In genomic region chr16:66650707-66651473, GRCh38 we compare ENCODE assay signal across 8 cellular contexts. TPM values are rescaled to one million over a fixed set of nuclear protein-coding genes. Genes with fewer than 3 reads are reported as not detected.
DNase-seq lines count a peak whose midpoint lies in the region; ATAC-seq and TF ChIP-seq lines count a peak whose summit lies in the region.

No MANE protein-coding gene starts in this region.

- DNase-seq in Ammon's horn (ENCODE audit: low spot score), result peak; percentile 95
- peak; percentile 55 for DNase-seq in NCI-H774 (lab: John Stamatoyannopoulos, UW)
- DNase-seq in activated CD4-positive, alpha-beta memory T cell treated with anti-CD3 and anti-CD28 coated beads, Interleukin-2, amount 10 ng/mL, durations not matched to agents 7 days and 5 days, result peak; percentile 82
- DNase-seq in effector CD4-positive, alpha-beta T cell, result peak; percentile 70
- DNase-seq in lower lobe of right lung, result peak; percentile 68
- peak; percentile 64 to 85 (median 70) for DNase-seq in stimulated activated CD4-positive, alpha-beta T cell treated with anti-CD3 and anti-CD28 coated beads, TNF-alpha, amount 100 ng/mL, for 48 hours (ENCODE audit: low read depth in 3 of 3)

- H3K27me3 ChIP-seq in lower lobe of right lung (ENCODE audit: low read depth), result no peaks in the 10 kb centered on the region

- no peaks in the 10 kb centered on the region for H3K36me3 ChIP-seq in lower lobe of right lung

- H3K9me3 ChIP-seq in lower lobe of right lung, result no peaks in the 10 kb centered on the region

- peaks cover 6% of the 10 kb centered on the region for H3K27me3 Mint-ChIP-seq in activated CD4-positive, alpha-beta memory T cell treated with anti-CD3 and anti-CD28 coated beads, Interleukin-2, amount 10 ng/mL, durations not matched to agents 7 days and 5 days

- peak; percentile 92 for TF ChIP-seq CTCF in lower lobe of right lung (IDR thresholded peaks at IDR 0.05)

- peaks cover 27% of the 10 kb centered on the region for H3K4me1 ChIP-seq in lower lobe of right lung

- CTCF ChIA-PET in activated CD4-positive, alpha-beta memory T cell treated with anti-CD3 and anti-CD28 coated beads, Interleukin-2, amount 10 ng/mL, durations not matched to agents 7 days and 5 days (lab: Charles Lee), result interaction anchor here (0.7 to 4.3 kb wide), 36 partner anchors 8 to 310 kb away, joined by 3 to 37 read pairs (median 4); partner anchors contain the start of genes DYNC1LI2, NAE1 and PDP2

- H3K9me3 Mint-ChIP-seq in activated CD4-positive, alpha-beta memory T cell treated with anti-CD3 and anti-CD28 coated beads, Interleukin-2, amount 10 ng/mL, durations not matched to agents 7 days and 5 days, result no peaks in the 10 kb centered on the region

- intact Hi-C loops in lower lobe of right lung (cut with DNase I), result no loop called here

- POLR2A ChIA-PET in activated CD4-positive, alpha-beta memory T cell treated with anti-CD3 and anti-CD28 coated beads, Interleukin-2, amount 10 ng/mL, durations not matched to agents 7 days and 5 days (lab: Charles Lee), result interaction anchor here (0.7 to 1.4 kb wide), 6 partner anchors 26 to 101 kb away, joined by 3 to 4 read pairs (median 3); partner anchors contain the start of genes CKLF and DYNC1LI2

- no peaks in the 10 kb centered on the region for H3K36me3 Mint-ChIP-seq in activated CD4-positive, alpha-beta memory T cell treated with anti-CD3 and anti-CD28 coated beads, Interleukin-2, amount 10 ng/mL, durations not matched to agents 7 days and 5 days (ENCODE audit: low read depth)

- H3K27ac ChIP-seq in lower lobe of right lung, result no peak overlapping the region

- ATAC-seq in GM19328 (IDR thresholded peaks at IDR 0.05; ENCODE audit: unreplicated experiment), result peak; percentile 81
- ATAC-seq in HG03571 (IDR thresholded peaks at IDR 0.05; ENCODE audit: unreplicated experiment), result peak; percentile 80
- peak; percentile 93 for ATAC-seq in lower lobe of right lung

- H3K4me3 Mint-ChIP-seq in activated CD4-positive, alpha-beta memory T cell treated with anti-CD3 and anti-CD28 coated beads, Interleukin-2, amount 10 ng/mL, durations not matched to agents 7 days and 5 days, result peak overlapping the region; percentile 38

- H3K27ac Mint-ChIP-seq in activated CD4-positive, alpha-beta memory T cell treated with anti-CD3 and anti-CD28 coated beads, Interleukin-2, amount 10 ng/mL, durations not matched to agents 7 days and 5 days, result no peak overlapping the region

- H3K4me3 ChIP-seq in lower lobe of right lung, result no peak overlapping the region

- peaks cover 16% of the 10 kb centered on the region for H3K4me1 Mint-ChIP-seq in activated CD4-positive, alpha-beta memory T cell treated with anti-CD3 and anti-CD28 coated beads, Interleukin-2, amount 10 ng/mL, durations not matched to agents 7 days and 5 days

RNA-seq across cellular contexts. Expression of gene CMTM4, which starts 45.7 kb away (rescaled TPM):
- under 1 TPM; 0.53 to 0.58 TPM for total RNA-seq in activated CD4-positive, alpha-beta memory T cell treated with anti-CD3 and anti-CD28 coated beads, Interleukin-2, amount 10 ng/mL, durations not matched to agents 7 days and 5 days
- total RNA-seq in lower lobe of right lung, result 52.5 TPM

RNA-seq across cellular contexts. Expression of gene CMTM3, which starts 46.4 kb away (rescaled TPM):
- total RNA-seq in activated CD4-positive, alpha-beta memory T cell treated with anti-CD3 and anti-CD28 coated beads, Interleukin-2, amount 10 ng/mL, durations not matched to agents 7 days and 5 days, result 100 to 1,000 TPM; 111 TPM
- total RNA-seq in lower lobe of right lung, result 35.8 TPM

Comparison
In these comparisons a context has a peak if more than half of its experiments do, and no peak if none do; other contexts are left out.
1. RNA of gene CMTM4, which starts 45.7 kb away (total RNA-seq): 52.5 TPM in lower lobe of right lung (single experiment); 0.53 to 0.58 TPM in activated CD4-positive, alpha-beta memory T cell treated with anti-CD3 and anti-CD28 coated beads, Interleukin-2, amount 10 ng/mL, durations not matched to agents 7 days and 5 days; every median in the first group is over 10 times any median in the second.
2. Peak in every context shown above with its lines, with median percentiles within 50 percentile points of each other: DNase-seq and ATAC-seq.